Comparison of ENCODE assay signal across 11 cellular contexts in genomic region chr1:7334475-7335035, GRCh38.
DNase-seq lines count a peak whose midpoint lies in the region; ATAC-seq, FAIRE-seq and TF ChIP-seq lines count a peak whose summit lies in the region.
"Had no signal": no experiment of that assay in that cellular context is flagged by ENCODE, and none has a peak within 500 bp of the region (broad histone marks: within the 10 kb centered on the region; RNA-seq: fewer than 3 reads in every experiment).

No MANE protein-coding gene starts in this region.

- peaks cover 20% of the 10 kb centered on the region for H3K4me1 ChIP-seq in RWPE2 (ENCODE audit: insufficient read depth, poor library complexity, severe bottlenecking)
- H3K4me1 ChIP-seq in keratinocyte (ENCODE audit: control insufficient read depth, extremely low read depth, insufficient read depth, low read length) = peaks cover 24% of the 10 kb centered on the region
- H3K4me1 ChIP-seq: Caco-2 had no signal

- ATAC-seq in RWPE2 (ENCODE audit: low read depth) (peak; percentile 85), GM21381 (IDR thresholded peaks at IDR 0.05; ENCODE audit: unreplicated experiment) (no peak)

- TF ChIP-seq CTCF in RWPE2 (IDR thresholded peaks at IDR 0.05; ENCODE audit: poor library complexity, severe bottlenecking) = no peak
- TF ChIP-seq CTCF in keratinocyte (optimal IDR thresholded peaks at IDR 0.05 in 1 of 3, IDR thresholded peaks at IDR 0.05 in 1 of 3, conservative IDR thresholded peaks at IDR 0.05 in 1 of 3; ENCODE audit: extremely low read depth in 1 of 3, insufficient read depth in 2 of 3, low read length in 3 of 3) = no peak

- H3K27me3 ChIP-seq in RWPE2 (ENCODE audit: insufficient read depth, poor library complexity, severe bottlenecking) = no peaks in the 10 kb centered on the region
- no peaks in the 10 kb centered on the region for H3K27me3 ChIP-seq in keratinocyte (ENCODE audit: control insufficient read depth, extremely low read depth, insufficient read depth, low read length)

- H3K9me3 ChIP-seq in RWPE2 (ENCODE audit: severe bottlenecking) (no peaks in the 10 kb centered on the region), keratinocyte (ENCODE audit: control insufficient read depth, low read depth, low read length) (no peaks in the 10 kb centered on the region)
- H3K9me3 ChIP-seq: Caco-2 had no signal

- H3K27ac ChIP-seq in RWPE2 (ENCODE audit: poor library complexity, severe bottlenecking) = peak overlapping the region; percentile 61
- peak overlapping the region; percentile 60 for H3K27ac ChIP-seq in keratinocyte (ENCODE audit: control insufficient read depth, insufficient read depth, low read length)
- H3K27ac ChIP-seq: PC-9 had no signal

- peaks cover 3% of the 10 kb centered on the region for H3K9me1 ChIP-seq in keratinocyte (ENCODE audit: control insufficient read depth, extremely low read depth, insufficient read depth, low read length)

- dilution Hi-C loops in keratinocyte (cut with MboI; ENCODE audit: extremely low pct_ligation_motif_present, low sequenced_read_pairs) = no loop called here

- peak overlapping the region; percentile 65 for H2AFZ ChIP-seq in keratinocyte (ENCODE audit: control insufficient read depth, low read length)
- H2AFZ ChIP-seq: PC-9 had no signal

- H3K4me2 ChIP-seq in keratinocyte (ENCODE audit: control insufficient read depth, extremely low read depth, insufficient read depth, low read depth, low read length) = peak overlapping the region; percentile 80
- H3K4me2 ChIP-seq: PC-9 had no signal

- no peaks in the 10 kb centered on the region for H3K79me2 ChIP-seq in keratinocyte (ENCODE audit: control insufficient read depth, insufficient read depth, low read length)

- no peak overlapping the region for H3K4me3 ChIP-seq in RWPE2 (ENCODE audit: severe bottlenecking)
- H3K4me3 ChIP-seq in keratinocyte (ENCODE audit: control insufficient read depth in 2 of 3, extremely low read depth in 1 of 3, insufficient read depth in 2 of 3, low read depth in 1 of 3, low read length in 3 of 3) = peak overlapping the region in 2 of 3 experiments; percentile 11 to 36
- H3K4me3 ChIP-seq: PC-9 had no signal

- no peak for FAIRE-seq in HTR-8/SVneo (lab: Jason Lieb, UNC)
- FAIRE-seq in keratinocyte (lab: Jason Lieb, UNC) = peak; percentile 100

- DNase-seq in AG08395 (ENCODE audit: low spot score) = peak; percentile 50
- DNase-seq in HTR-8/SVneo (ENCODE audit: insufficient read length, low spot score) = peak; percentile 11
- no peak for DNase-seq in RWPE2 (ENCODE audit: low spot score)
- peak; percentile 58 for DNase-seq in keratinocyte (ENCODE audit: low read depth, low spot score)
- DNase-seq in foreskin melanocyte = no peak
- no peak for DNase-seq in central memory CD4-positive, alpha-beta T cell
- DNase-seq in effector CD8-positive, alpha-beta T cell (lab: John Stamatoyannopoulos, UW) = no peak
- DNase-seq: activated CD8-positive, alpha-beta memory T cell treated with anti-CD3 and anti-CD28 coated beads, Interleukin-2, amount 50 U/mL, for 48 hours; Caco-2; PC-9 had no signal

- H3K36me3 ChIP-seq in RWPE2 (ENCODE audit: low read depth) (no peaks in the 10 kb centered on the region), keratinocyte (ENCODE audit: control insufficient read depth in 2 of 2, extremely low read depth in 1 of 2, insufficient read depth in 2 of 2, low read length in 2 of 2) (no peaks in the 10 kb centered on the region)

- H3K9ac ChIP-seq in keratinocyte (ENCODE audit: control insufficient read depth, extremely low read depth, insufficient read depth, low read length) = peak overlapping the region; percentile 13

- H4K20me1 ChIP-seq in keratinocyte (ENCODE audit: control insufficient read depth, extremely low read depth, insufficient read depth, low read length) = no peaks in the 10 kb centered on the region

Comparison
In these comparisons a context has a peak if more than half of its experiments do, and no peak if none do; other contexts are left out.
1. DNase-seq: peak in AG08395 (single experiment), HTR-8/SVneo (single experiment) and keratinocyte (single experiment); none in RWPE2 (single experiment), foreskin melanocyte (single experiment), central memory CD4-positive, alpha-beta T cell (single experiment) and effector CD8-positive, alpha-beta T cell (single experiment).